In genomic region chr2:197197808-197198409, GRCh38 we compare ENCODE assay signal across 12 cellular contexts.
DNase-seq lines count a peak whose midpoint lies in the region; ATAC-seq and TF ChIP-seq lines count a peak whose summit lies in the region.
"Had no signal": no experiment of that assay in that cellular context is flagged by ENCODE, and none has a peak within 500 bp of the region (broad histone marks: within the 10 kb centered on the region; RNA-seq: fewer than 3 reads in every experiment).

No MANE protein-coding gene starts in this region.

- H3K4me3 ChIP-seq in gastroesophageal sphincter = no peak overlapping the region
- peak overlapping the region; percentile 41 for H3K4me3 ChIP-seq in thymus (ENCODE audit: low read length)
- H3K4me3 ChIP-seq: MG63 had no signal

- H3K9me3 Mint-ChIP-seq in activated T-cell treated with anti-CD3 and anti-CD28 coated beads, Interleukin-2, amount 50 U/mL, for 24 hours = no peaks in the 10 kb centered on the region
- H3K9me3 Mint-ChIP-seq in T-helper 1 cell treated with Interleukin-12 subunit alpha and Interleukin-12 subunit beta and Interleukin-4 antibody, amounts not matched to agents 30 μg/mL and 1 μg/mL, for 36 hours = peaks cover 4% of the 10 kb centered on the region

- no peaks in the 10 kb centered on the region for H3K27me3 Mint-ChIP-seq in activated T-cell treated with anti-CD3 and anti-CD28 coated beads, Interleukin-2, amount 50 U/mL, for 24 hours
- H3K27me3 Mint-ChIP-seq in T-helper 1 cell treated with Interleukin-12 subunit alpha and Interleukin-12 subunit beta and Interleukin-4 antibody, amounts not matched to agents 30 μg/mL and 1 μg/mL, for 36 hours (ENCODE audit: low read depth) = no peaks in the 10 kb centered on the region

- H3K4me1 ChIP-seq in gastroesophageal sphincter (peaks cover 8 to 70% (median 30%) of the 10 kb centered on the region in 3 donors), thymus (ENCODE audit: control insufficient read depth, insufficient read depth, low read length) (peaks cover 54% of the 10 kb centered on the region)
- H3K4me1 ChIP-seq: foreskin keratinocyte had no signal

- ATAC-seq in gastroesophageal sphincter = no peak
- ATAC-seq: foreskin keratinocyte, psoas muscle had no signal

- WGBS in gastroesophageal sphincter (ENCODE audit: low coverage in 1 of 2), 2 donors = 88 to 89% methylated on average over 4 of the region's 4 CpGs
- WGBS in thymus = 44% methylated on average over 4 of the region's 4 CpGs

- no peak for TF ChIP-seq POLR2A in gastroesophageal sphincter (IDR thresholded peaks at IDR 0.05)

- no peak for TF ChIP-seq EP300 in gastroesophageal sphincter (IDR thresholded peaks at IDR 0.05)

- H3K27ac Mint-ChIP-seq in activated T-cell treated with anti-CD3 and anti-CD28 coated beads, Interleukin-2, amount 50 U/mL, for 24 hours = peak overlapping the region; percentile 97
- peak overlapping the region; percentile 94 for H3K27ac Mint-ChIP-seq in T-helper 1 cell treated with Interleukin-12 subunit alpha and Interleukin-12 subunit beta and Interleukin-4 antibody, amounts not matched to agents 30 μg/mL and 1 μg/mL, for 36 hours

- H3K4me1 Mint-ChIP-seq in activated T-cell treated with anti-CD3 and anti-CD28 coated beads, Interleukin-2, amount 50 U/mL, for 24 hours (ENCODE audit: low read depth) = peaks cover 90% of the 10 kb centered on the region
- peaks cover 72% of the 10 kb centered on the region for H3K4me1 Mint-ChIP-seq in T-helper 1 cell treated with Interleukin-12 subunit alpha and Interleukin-12 subunit beta and Interleukin-4 antibody, amounts not matched to agents 30 μg/mL and 1 μg/mL, for 36 hours (ENCODE audit: low read depth)

- H3K36me3 ChIP-seq in gastroesophageal sphincter = no peaks in the 10 kb centered on the region
- H3K36me3 ChIP-seq in thymus (ENCODE audit: control insufficient read depth, insufficient read depth) = no peaks in the 10 kb centered on the region
- H3K36me3 ChIP-seq: MG63 had no signal

- TF ChIP-seq CTCF in gastroesophageal sphincter (IDR thresholded peaks at IDR 0.05) = no peak

- no peak for DNase-seq in activated T-cell treated with anti-CD3 and anti-CD28 coated beads, Interleukin-2, amount 50 U/mL, for 24 hours
- DNase-seq in activated T-cell treated with anti-CD3 and anti-CD28 coated beads for 4 hours (no peak), NCI-H1436 treated with DMSO at 0.1 percent for 48 hours (lab: John Stamatoyannopoulos, UW) (no peak), DMS114 treated with DMSO at 0.1 percent for 48 hours (lab: John Stamatoyannopoulos, UW; ENCODE audit: unreplicated experiment) (no peak), HCEC 1CT (no peak)
- DNase-seq: foreskin keratinocyte; NK-92 treated with Interleukin-12 subunit alpha and Interleukin-12 subunit beta, amount 100 ng/mL, for 24 hours had no signal

- no peaks in the 10 kb centered on the region for H3K9me3 ChIP-seq in gastroesophageal sphincter
- H3K9me3 ChIP-seq in thymus (ENCODE audit: control insufficient read depth) = no peaks in the 10 kb centered on the region
- H3K9me3 ChIP-seq: MG63, psoas muscle had no signal

- peak overlapping the region; percentile 83 for H3K4me3 Mint-ChIP-seq in activated T-cell treated with anti-CD3 and anti-CD28 coated beads, Interleukin-2, amount 50 U/mL, for 24 hours
- peak overlapping the region; percentile 93 for H3K4me3 Mint-ChIP-seq in T-helper 1 cell treated with Interleukin-12 subunit alpha and Interleukin-12 subunit beta and Interleukin-4 antibody, amounts not matched to agents 30 μg/mL and 1 μg/mL, for 36 hours

- H3K27me3 ChIP-seq in gastroesophageal sphincter (no peaks in the 10 kb centered on the region), thymus (ENCODE audit: control insufficient read depth, insufficient read depth) (no peaks in the 10 kb centered on the region)
- H3K27me3 ChIP-seq: foreskin keratinocyte, MG63 had no signal

- peak overlapping the region in 3 of 4 donors; percentile 29 to 54 (median 44) for H3K27ac ChIP-seq in gastroesophageal sphincter
- H3K27ac ChIP-seq in thymus (ENCODE audit: low read depth) = peak overlapping the region; percentile 77
- H3K27ac ChIP-seq: foreskin keratinocyte, psoas muscle had no signal

- peaks cover 25% of the 10 kb centered on the region for H3K36me3 Mint-ChIP-seq in activated T-cell treated with anti-CD3 and anti-CD28 coated beads, Interleukin-2, amount 50 U/mL, for 24 hours (ENCODE audit: low read depth)
- H3K36me3 Mint-ChIP-seq in T-helper 1 cell treated with Interleukin-12 subunit alpha and Interleukin-12 subunit beta and Interleukin-4 antibody, amounts not matched to agents 30 μg/mL and 1 μg/mL, for 36 hours (ENCODE audit: low read depth) = peaks cover 33% of the 10 kb centered on the region
